Comparison of ENCODE assay signal across 28 cellular contexts in genomic region chr6:98532004-98532403, GRCh38.
"Had no signal": no experiment of that assay in that cellular context is flagged by ENCODE, and none has a peak within 500 bp of the region (broad histone marks: within the 10 kb centered on the region; RNA-seq: fewer than 3 reads in every experiment).

No MANE protein-coding gene starts in this region.

- H3K4me1 ChIP-seq: adrenal gland, ascending aorta, body of pancreas had no signal

- H3K36me3 ChIP-seq: adrenal gland, ascending aorta, MG63 had no signal

- DNase-seq: activated B cell treated with CpG ODN at 0.5 μM for 24 hours; activated CD4-positive, alpha-beta T cell treated with anti-CD3 and anti-CD28 coated beads, Interleukin-2, amount 50 U/mL, for 1 hour; activated CD8-positive, alpha-beta memory T cell treated with anti-CD3 and anti-CD28 coated beads, Interleukin-2, amount 50 U/mL, for 4 hours; activated CD8-positive, alpha-beta T cell treated with anti-CD3 and anti-CD28 coated beads for 36 hours; activated naive CD4-positive, alpha-beta T cell treated with anti-CD3 and anti-CD28 coated beads, Interleukin-2, amount 50 U/mL, for 16 hours; activated naive CD8-positive, alpha-beta T cell treated with anti-CD3 and anti-CD28 coated beads, Interleukin-2, amount 10 ng/mL, durations not matched to agents 7 days and 5 days; activated T-cell treated with anti-CD3 and anti-CD28 coated beads, Interleukin-2, amount 50 U/mL, for 72 hours; adrenal gland; body of pancreas; cortex of kidney; MG63; MV-4-11; NCI-H1092 treated with DMSO at 0.1 percent for 48 hours; NCI-H1436 treated with DMSO at 0.1 percent for 48 hours; NCI-H187; NCI-H2171 treated with DMSO at 0.1 percent for 48 hours; NCI-H226; NCI-H510A; NCI-H526 treated with DMSO at 0.1 percent for 48 hours; OCI-M1; RPMI8226; T-cell; T-helper 2 cell; T1000 had no signal

- H3K27ac ChIP-seq: adrenal gland, ascending aorta, body of pancreas, SK-N-MC had no signal

- H3K4me3 ChIP-seq: adrenal gland, ascending aorta, body of pancreas, MG63, SK-N-MC had no signal

- ATAC-seq: activated CD8-positive, alpha-beta T cell treated with anti-CD3 and anti-CD28 coated beads for 36 hours; activated T-cell treated with anti-CD3 and anti-CD28 coated beads, Interleukin-2, amount 50 U/mL, for 72 hours; body of pancreas; Panc1; Right ventricle myocardium inferior; T-cell had no signal

- H3K9me3 ChIP-seq: adrenal gland, ascending aorta, body of pancreas, MG63 had no signal
